Comparison of ENCODE assay signal across 8 cellular contexts in genomic region chr19:45079063-45079910, GRCh38. TPM values are rescaled to one million over a fixed set of nuclear protein-coding genes. Genes with fewer than 3 reads are reported as not detected.
DNase-seq lines count a peak whose midpoint lies in the region; ATAC-seq, FAIRE-seq and TF ChIP-seq lines count a peak whose summit lies in the region.

GEMIN7 (plus strand) TSS chr19:45079260; CDS start chr19:45090115, 10,855 bp downstream.

- H3K4me1 ChIP-seq in NT2/D1 (ENCODE audit: insufficient read depth, insufficient read length), result peaks cover 3% of the 10 kb centered on the region
- H3K4me1 ChIP-seq in endothelial cell of umbilical vein (ENCODE audit: control insufficient read depth, extremely low read depth, insufficient read depth, low read length), result peaks cover 16% of the 10 kb centered on the region

- peak within 1 kb of the TSS; percentile 83 for H3K4me2 ChIP-seq in endothelial cell of umbilical vein (ENCODE audit: insufficient read depth, low read length)

- POLR2A ChIA-PET in endothelial cell of umbilical vein (lab: Charles Lee), result no interaction called here

- H3K79me2 ChIP-seq in endothelial cell of umbilical vein (ENCODE audit: control insufficient read depth, insufficient read depth, low read length), result peaks cover 41% of the 10 kb centered on the region

- H3K27me3 ChIP-seq in NT2/D1 (ENCODE audit: insufficient read depth, insufficient read length), result no peaks in the 10 kb centered on the region
- no peaks in the 10 kb centered on the region for H3K27me3 ChIP-seq in endothelial cell of umbilical vein (ENCODE audit: control insufficient read depth in 2 of 2, insufficient read depth in 2 of 2, low read length in 2 of 2)

- H2AFZ ChIP-seq in endothelial cell of umbilical vein (ENCODE audit: low read depth, low read length), result peak within 1 kb of the TSS; percentile 95

- H3K27ac ChIP-seq in endothelial cell of umbilical vein (ENCODE audit: insufficient read depth, low read depth, low read length), result peak within 1 kb of the TSS; percentile 50

- H3K9me3 ChIP-seq in NT2/D1 (ENCODE audit: insufficient read depth, low read length) (no peaks in the 10 kb centered on the region), endothelial cell of umbilical vein (replicated peaks; ENCODE audit: control insufficient read depth, insufficient read depth, low read length) (no peaks in the 10 kb centered on the region)

- peak within 1 kb of the TSS; percentile 82 for H3K4me3 ChIP-seq in NT2/D1 (ENCODE audit: insufficient read length, low read depth)
- H3K4me3 ChIP-seq in endothelial cell of umbilical vein (replicated peaks in 1 of 3; ENCODE audit: insufficient read depth in 1 of 3, low read depth in 1 of 3, low read length in 3 of 3), result peak within 1 kb of the TSS; percentile 57 to 79 (median 58)

- ATAC-seq in GM18909 (IDR thresholded peaks at IDR 0.05; ENCODE audit: poor library complexity, unreplicated experiment), result no peak

- no peaks in the 10 kb centered on the region for H3K9me1 ChIP-seq in endothelial cell of umbilical vein (replicated peaks; ENCODE audit: control insufficient read depth, extremely low read depth, insufficient read depth, low read length)

- peak in 1 of 2 donors; percentile 6 for TF ChIP-seq CTCF in endothelial cell of umbilical vein (IDR thresholded peaks at IDR 0.05; ENCODE audit: extremely low read depth in 1 of 2, insufficient read depth in 1 of 2, low read depth in 1 of 2, low read length in 2 of 2)

- dilution Hi-C loops in endothelial cell of umbilical vein (cut with MboI; ENCODE audit: extremely low pct_ligation_motif_present, low sequenced_read_pairs), result no loop called here

- intact Hi-C loops in endothelial cell of umbilical vein (cut with micrococcal nuclease), result loop anchor here (1.0 to 5.0 kb wide), 2 partner anchors 12 to 42 kb away; partner anchors contain the start of gene CLASRP

- DNase-seq in GF-D8 (lab: John Stamatoyannopoulos, UW) (peak; percentile 44), HK-2 (ENCODE audit: unreplicated experiment) (peak; percentile 82), NT2/D1 (ENCODE audit: low read depth, low spot score) (peak; percentile 63), endothelial cell of umbilical vein (ENCODE audit: low read depth, low spot score) (peak; percentile 75), midbrain (lab: John Stamatoyannopoulos, UW) (peak; percentile 58)
- peak; percentile 44 for DNase-seq in activated CD8-positive, alpha-beta memory T cell treated with anti-CD3 and anti-CD28 coated beads, Interleukin-2, amount 50 U/mL, for 24 hours (ENCODE audit: extremely low read depth)
- DNase-seq in stimulated activated CD8-positive, alpha-beta memory T cell treated with anti-CD3 and anti-CD28 coated beads, Interleukin-2, amount 100 ng/mL, for 1 hour (ENCODE audit: low read depth in 2 of 2), result peak; percentile 54 to 63

- peak; percentile 74 for FAIRE-seq in endothelial cell of umbilical vein (lab: Jason Lieb, UNC)

- CTCF ChIA-PET in endothelial cell of umbilical vein (lab: Charles Lee), result interaction anchor here (0.7 to 2.0 kb wide), 3 partner anchors 11 to 19 kb away, joined by 3 to 16 read pairs (median 10); no protein-coding TSS in a partner anchor

- H3K9ac ChIP-seq in NT2/D1 (ENCODE audit: insufficient read length, low read depth) (peak within 1 kb of the TSS; percentile 95), endothelial cell of umbilical vein (replicated peaks; ENCODE audit: extremely low read depth, insufficient read depth, low read length) (peak within 1 kb of the TSS; percentile 80)

- no peaks in the 10 kb centered on the region for H4K20me1 ChIP-seq in endothelial cell of umbilical vein (replicated peaks; ENCODE audit: control insufficient read depth, extremely low read depth, insufficient read depth, low read length)

- H3K36me3 ChIP-seq in NT2/D1 (ENCODE audit: insufficient read depth, insufficient read length, low read length) (peaks cover 12% of the 10 kb centered on the region), endothelial cell of umbilical vein (ENCODE audit: control insufficient read depth in 2 of 2, extremely low read depth in 1 of 2, insufficient read depth in 2 of 2, low read length in 2 of 2) (peaks cover 0 to 4% of the 10 kb centered on the region in 2 experiments)

- TF ChIP-seq POLR2A in endothelial cell of umbilical vein (IDR thresholded peaks at IDR 0.05; ENCODE audit: low read depth, low read length), result no peak

- no TSS peak for BruUV-seq in endothelial cell of umbilical vein (replicated peaks; lab: Mats Ljungman, UMichigan)

TF ChIP-seq in endothelial cell of umbilical vein, 7 proteins besides CTCF, POLR2A, EP300 and RAD21:
- TF ChIP-seq MAX (IDR thresholded peaks at IDR 0.05; ENCODE audit: insufficient read depth, insufficient read length) (peak; percentile 89), POLR2AphosphoS5 (IDR thresholded peaks at IDR 0.05; ENCODE audit: insufficient read depth, low read depth, low read length) (peak; percentile 70), MYC (IDR thresholded peaks at IDR 0.05; ENCODE audit: low read depth, low read length) (peak; percentile 60), EZH2 (IDR thresholded peaks at IDR 0.05; ENCODE audit: borderline replicate concordance, low read depth, low read length, severe bottlenecking) (no peak)

RNA-seq across cellular contexts. Expression of gene GEMIN7, which starts in this region (rescaled TPM):
- total RNA-seq in endothelial cell of umbilical vein, result 30.3 and 34.2 TPM in 2 replicates
- 53.7 and 55.6 TPM in 2 replicates for polyA plus RNA-seq in endothelial cell of umbilical vein
- 35.0 and 46.4 TPM in 2 replicates for polyA plus RNA-seq in endothelial cell of umbilical vein (2011; cell fraction: cytosol; rRNA removed)
- 20.9 and 25.6 TPM in 2 replicates for polyA plus RNA-seq in endothelial cell of umbilical vein (2011; cell fraction: nucleus; rRNA removed)
- polyA plus RNA-seq in endothelial cell of umbilical vein (2012), result 34.5 and 38.7 TPM in 2 replicates
- polyA minus RNA-seq in endothelial cell of umbilical vein, result 9.1 and 10.5 TPM in 2 replicates
- 17.5 TPM for polyA minus RNA-seq in endothelial cell of umbilical vein (2011; cell fraction: cytosol; rRNA and poly(A)+ RNA removed)
- polyA minus RNA-seq in endothelial cell of umbilical vein (2011; cell fraction: nucleus; rRNA and poly(A)+ RNA removed), result 5.8 and 10.1 TPM in 2 replicates
